Comparison of ENCODE assay signal across 1 cellular context in genomic region chr6:31834704-31835375, GRCh38.
TF ChIP-seq lines count a peak whose summit lies in the region.

No MANE protein-coding gene starts in this region.

TF ChIP-seq in HepG2, 621 proteins besides CTCF, POLR2A, EP300 and RAD21 (continued from another document and continues in another):
- TF ChIP-seq ZUFSP (CRISPR knock-in tag; IDR thresholded peaks at IDR 0.05; ENCODE audit: borderline replicate concordance) (0 out of 2 replicates have a peak, but pooled peaks have one; percentile 63), RBAK (CRISPR knock-in tag; IDR thresholded peaks at IDR 0.05) (no peak), MTERF4 (CRISPR knock-in tag; IDR thresholded peaks at IDR 0.05) (no peak), ARID2 (CRISPR knock-in tag; IDR thresholded peaks at IDR 0.05; ENCODE audit: borderline replicate concordance) (peak; percentile 80; the same call in 1 of the 2 replicates), ZSCAN5A (CRISPR knock-in tag; IDR thresholded peaks at IDR 0.05; ENCODE audit: borderline replicate concordance) (peak; percentile 75; the same call in 1 of the 2 replicates), ZNF589 (CRISPR knock-in tag; conservative IDR thresholded peaks at IDR 0.05) (peak; percentile 64; the same call in 1 of the 2 replicates), ZNF878 (CRISPR knock-in tag; IDR thresholded peaks at IDR 0.05) (peak; percentile 58; the same call in 1 of the 2 replicates), ZNF549 (CRISPR knock-in tag; IDR thresholded peaks at IDR 0.05) (no peak), NR2F2 (IDR thresholded peaks at IDR 0.05; ENCODE audit: borderline replicate concordance, low read depth) (peak; percentile 68; the same call in 1 of the 2 replicates), NFATC3 (CRISPR knock-in tag; IDR thresholded peaks at IDR 0.05) (peak; percentile 92), ZNF841 (CRISPR knock-in tag; IDR thresholded peaks at IDR 0.05; ENCODE audit: borderline replicate concordance) (no peak), ZNF484 (CRISPR knock-in tag; IDR thresholded peaks at IDR 0.05; ENCODE audit: borderline replicate concordance, low read depth) (peak; percentile 90), HCFC1 (IDR thresholded peaks at IDR 0.05; ENCODE audit: low read depth, low read length) (peak; percentile 39; the same call in 1 of the 2 replicates), ZNF513 (CRISPR knock-in tag; conservative IDR thresholded peaks at IDR 0.05) (no peak; the same call in 1 of the 2 replicates), KMT2B (CRISPR knock-in tag; IDR thresholded peaks at IDR 0.05) (peak; percentile 66), ZNF260 (CRISPR knock-in tag; IDR thresholded peaks at IDR 0.05; ENCODE audit: borderline replicate concordance, low read depth) (no peak), PPARG (CRISPR knock-in tag; conservative IDR thresholded peaks at IDR 0.05) (no peak; the same call in 1 of the 2 replicates), ETS1 (CRISPR knock-in tag; IDR thresholded peaks at IDR 0.05) (no peak), DZIP1 (CRISPR knock-in tag; IDR thresholded peaks at IDR 0.05) (peak; percentile 89), ZC3H13 (CRISPR knock-in tag; IDR thresholded peaks at IDR 0.05) (peak; percentile 61), ZNF615 (CRISPR knock-in tag; IDR thresholded peaks at IDR 0.05; ENCODE audit: borderline replicate concordance) (no peak), ZSCAN29 (CRISPR knock-in tag; conservative IDR thresholded peaks at IDR 0.05) (peak; percentile 67; the same call in 1 of the 2 replicates), ELF3 (CRISPR knock-in tag; IDR thresholded peaks at IDR 0.05) (peak; percentile 9; the same call in 1 of the 2 replicates), MTF2 (CRISPR knock-in tag; IDR thresholded peaks at IDR 0.05; ENCODE audit: borderline replicate concordance) (no peak), ZNF644 (CRISPR knock-in tag; IDR thresholded peaks at IDR 0.05; ENCODE audit: low read depth) (no peak), ZNF292 (CRISPR knock-in tag; IDR thresholded peaks at IDR 0.05; ENCODE audit: borderline replicate concordance, low read depth) (no peak), ZNF713 (CRISPR knock-in tag; IDR thresholded peaks at IDR 0.05) (peak; percentile 68; the same call in 1 of the 2 replicates), SP140L (CRISPR knock-in tag; IDR thresholded peaks at IDR 0.05; ENCODE audit: borderline replicate concordance) (no peak), ZNF367 (CRISPR knock-in tag; IDR thresholded peaks at IDR 0.05; ENCODE audit: borderline replicate concordance) (0 out of 2 replicates have a peak, but pooled peaks have one; percentile 53), RXRA (CRISPR knock-in tag; IDR thresholded peaks at IDR 0.05) (peak; percentile 51; the same call in 1 of the 2 replicates), MEIS1 (CRISPR knock-in tag; IDR thresholded peaks at IDR 0.05; ENCODE audit: borderline replicate concordance) (peak; percentile 70; the same call in 1 of the 2 replicates), YY1 (IDR thresholded peaks at IDR 0.05; ENCODE audit: insufficient read depth, insufficient replicate concordance, low read depth, low read length) (peak; percentile 98), IKZF5 (CRISPR knock-in tag; IDR thresholded peaks at IDR 0.05) (peak; percentile 70), TCF7 (IDR thresholded peaks at IDR 0.05; ENCODE audit: low read depth) (no peak), ZKSCAN1 (IDR thresholded peaks at IDR 0.05; ENCODE audit: low read length) (no peak), ZNF740 (CRISPR knock-in tag; IDR thresholded peaks at IDR 0.05) (peak; percentile 95), ATF6 (CRISPR knock-in tag; conservative IDR thresholded peaks at IDR 0.05) (0 out of 2 replicates have a peak, but pooled peaks have one; percentile 80), ARID3A (IDR thresholded peaks at IDR 0.05; ENCODE audit: low read depth, low read length) (no peak), ATF7-NPFF (CRISPR knock-in tag; IDR thresholded peaks at IDR 0.05; ENCODE audit: low read depth) (no peak), ZNF704 (CRISPR knock-in tag; IDR thresholded peaks at IDR 0.05; ENCODE audit: borderline replicate concordance) (peak; percentile 85; the same call in 1 of the 2 replicates), ZKSCAN5 (CRISPR knock-in tag; IDR thresholded peaks at IDR 0.05) (no peak), CHD4 (IDR thresholded peaks at IDR 0.05; ENCODE audit: borderline replicate concordance, low read length) (no peak), CSRNP2 (CRISPR knock-in tag; conservative IDR thresholded peaks at IDR 0.05; ENCODE audit: low read depth) (no peak), ZFP62 (CRISPR knock-in tag; IDR thresholded peaks at IDR 0.05) (no peak; the same call in 1 of the 2 replicates)
